22 cellular contexts compared by ENCODE assay signal in the genomic region with DNA sequence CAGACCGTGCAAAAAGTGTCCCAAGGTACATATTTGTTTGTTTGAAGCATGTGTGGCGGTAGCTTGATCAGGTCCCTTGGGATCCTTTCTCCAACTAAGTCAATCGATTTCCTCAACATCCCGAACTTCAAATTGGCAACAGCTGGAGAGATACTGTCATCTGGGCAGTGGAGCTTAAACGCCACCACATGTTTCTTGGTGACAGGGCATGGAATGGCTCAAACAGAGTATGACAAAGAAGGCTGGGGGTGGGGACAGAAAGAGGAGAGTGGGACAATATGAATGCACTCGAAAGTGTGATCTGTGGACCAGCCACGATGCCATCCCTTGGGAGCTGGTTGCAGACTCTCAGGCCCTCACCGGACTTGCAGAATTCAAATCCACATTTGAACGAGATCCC.
A peak's percentile ranks its signal among the peaks of the same experiment; 100 is the strongest.
DNase-seq lines count a peak whose midpoint lies in the region; TF ChIP-seq lines count a peak whose summit lies in the region.
"Had no signal": no experiment of that assay in that cellular context is flagged by ENCODE, and none has a peak within 500 bp of the region (broad histone marks: within the 10 kb centered on the region; RNA-seq: fewer than 3 reads in every experiment).

No MANE protein-coding gene starts in this region.

- peak; percentile 60 for DNase-seq in BE2C
- peak; percentile 11 for DNase-seq in D341Med (ENCODE audit: low spot score)
- peak; percentile 60 for DNase-seq in SK-N-DZ (ENCODE audit: low spot score)
- DNase-seq in neural crest cell (ENCODE audit: low read depth, low spot score) = no peak
- no peak for DNase-seq in activated naive CD4-positive, alpha-beta T cell (lab: John Stamatoyannopoulos, UW)
- DNase-seq in testis = no peak
- DNase-seq in activated T-cell treated with anti-CD3 and anti-CD28 coated beads, Interleukin-2, amount 50 U/mL, for 1 hour = no peak
- DNase-seq: Caco-2; CD8-positive, alpha-beta T cell; DMS 273 treated with DMSO at 0.1 percent for 48 hours; DND-41; GOT3; HFFc6; NCI-H1048; NCI-H1694; NCI-H2029 treated with DMSO at 0.1 percent for 48 hours; NCI-H524 treated with DMSO at 0.1 percent for 48 hours; T-cell had no signal

- H3K9me3 Mint-ChIP-seq in neural crest cell = no peaks in the 10 kb centered on the region
- H3K9me3 Mint-ChIP-seq: CD8-positive, alpha-beta T cell; HFFc6; T-cell had no signal

- H3K27me3 Mint-ChIP-seq in neural crest cell (ENCODE audit: low read depth) = no peaks in the 10 kb centered on the region
- H3K27me3 Mint-ChIP-seq: IgD-negative memory B cell had no signal

- H3K27ac ChIP-seq in testis = no peak overlapping the region
- H3K27ac ChIP-seq: C4-2B, KMS-11 had no signal

- peaks cover 37% of the 10 kb centered on the region for H3K4me1 ChIP-seq in BE2C
- H3K4me1 ChIP-seq in testis = peaks cover 11% of the 10 kb centered on the region

- H3K27me3 ChIP-seq in BE2C (no peaks in the 10 kb centered on the region), testis (no peaks in the 10 kb centered on the region)

- H3K4me3 ChIP-seq in BE2C (ENCODE audit: low read depth, low read length) (no peak overlapping the region), testis (no peak overlapping the region)
- H3K4me3 ChIP-seq: HAP-1 had no signal

- no peak for TF ChIP-seq POLR2A in testis (IDR thresholded peaks at IDR 0.05)

- TF ChIP-seq CTCF in BE2C (IDR thresholded peaks at IDR 0.05; ENCODE audit: low read depth, low read length) = no peak
- TF ChIP-seq CTCF in neural crest cell (conservative IDR thresholded peaks at IDR 0.05) = no peak
- TF ChIP-seq CTCF in testis (IDR thresholded peaks at IDR 0.05) = no peak

- H3K27ac Mint-ChIP-seq in neural crest cell (ENCODE audit: unreplicated experiment) = peak overlapping the region; percentile 13
- H3K27ac Mint-ChIP-seq: CD8-positive, alpha-beta T cell; HFFc6; IgD-negative memory B cell; T-cell had no signal

- H3K36me3 Mint-ChIP-seq in neural crest cell (ENCODE audit: low read depth) = peaks cover 3% of the 10 kb centered on the region
- H3K36me3 Mint-ChIP-seq: CD8-positive, alpha-beta T cell; T-cell had no signal

- 88% methylated on average over 9 of the region's 9 CpGs for WGBS in testis, 2 donors

- H3K9me3 ChIP-seq in BE2C (no peaks in the 10 kb centered on the region), testis (no peaks in the 10 kb centered on the region)
- H3K9me3 ChIP-seq: Caco-2, HAP-1 had no signal

- H3K4me1 Mint-ChIP-seq in neural crest cell = peaks cover 69% of the 10 kb centered on the region
- H3K4me1 Mint-ChIP-seq: T-cell had no signal

- intact Hi-C loops in testis (cut with DNase I; ENCODE audit: low total_unique reads) = no loop called here

- H3K4me3 Mint-ChIP-seq in neural crest cell = no peak overlapping the region
- H3K4me3 Mint-ChIP-seq: CD8-positive, alpha-beta T cell; HFFc6; T-cell had no signal

- H3K36me3 ChIP-seq in BE2C (no peaks in the 10 kb centered on the region), testis (ENCODE audit: low read depth, missing control alignments) (no peaks in the 10 kb centered on the region)
- H3K36me3 ChIP-seq: HAP-1 had no signal

Comparison
In these comparisons a context has a peak if more than half of its experiments do, and no peak if none do; other contexts are left out.
1. DNase-seq: peak in BE2C (single experiment), D341Med (single experiment) and SK-N-DZ (single experiment); none in neural crest cell (single experiment), activated naive CD4-positive, alpha-beta T cell (0 of 4), testis (single experiment) and activated T-cell treated with anti-CD3 and anti-CD28 coated beads, Interleukin-2, amount 50 U/mL, for 1 hour (single experiment).